2 cellular contexts compared by ENCODE assay signal in genomic region chr1:3474016-3474415, GRCh38.
TF ChIP-seq lines count a peak whose summit lies in the region.

No MANE protein-coding gene starts in this region.

TF ChIP-seq in K562, 482 proteins besides CTCF, POLR2A, EP300 and RAD21 (continued from another document and continues in another):
- no peak for TF ChIP-seq ZBTB1 (CRISPR knock-in tag; IDR thresholded peaks at IDR 0.05; ENCODE audit: borderline replicate concordance, low read depth)
- no peak for TF ChIP-seq BCL6 (CRISPR knock-in tag; IDR thresholded peaks at IDR 0.05)
- no peak for TF ChIP-seq MEIS2 (IDR thresholded peaks at IDR 0.05; ENCODE audit: partially characterized antibody)
- no peak for TF ChIP-seq ZNF551 (CRISPR knock-in tag; IDR thresholded peaks at IDR 0.05)
- TF ChIP-seq CHAMP1 (IDR thresholded peaks at IDR 0.05), result no peak
- TF ChIP-seq ZNF174 (CRISPR knock-in tag; IDR thresholded peaks at IDR 0.05), result no peak
- TF ChIP-seq ZNF586 (CRISPR knock-in tag; conservative IDR thresholded peaks at IDR 0.05), result no peak
- no peak for TF ChIP-seq FOXP4 (CRISPR knock-in tag; IDR thresholded peaks at IDR 0.05; ENCODE audit: borderline replicate concordance)
- no peak for TF ChIP-seq ZNF407 (IDR thresholded peaks at IDR 0.05; ENCODE audit: low read depth)
- no peak for TF ChIP-seq NFXL1 (CRISPR knock-in tag; IDR thresholded peaks at IDR 0.05)
- TF ChIP-seq ZNF740 (CRISPR knock-in tag; IDR thresholded peaks at IDR 0.05), result no peak
- no peak for TF ChIP-seq ZNF740 (tag; IDR thresholded peaks at IDR 0.05)

TF ChIP-seq in HEK293T, 16 proteins besides CTCF, POLR2A, EP300 and RAD21 (continued from another document):
- no peak for TF ChIP-seq FOXA1 (IDR thresholded peaks at IDR 0.05)
- TF ChIP-seq HDGF (IDR thresholded peaks at IDR 0.05; ENCODE audit: borderline replicate concordance), result no peak
- no peak for TF ChIP-seq SUZ12 (IDR thresholded peaks at IDR 0.05)
- no peak for TF ChIP-seq FOXM1 (IDR thresholded peaks at IDR 0.05; ENCODE audit: borderline replicate concordance)
- no peak for TF ChIP-seq ELF4 (IDR thresholded peaks at IDR 0.05)
- TF ChIP-seq ARNT (IDR thresholded peaks at IDR 0.05), result no peak
- no peak for TF ChIP-seq NFRKB (IDR thresholded peaks at IDR 0.05)
- no peak for TF ChIP-seq SP1 (IDR thresholded peaks at IDR 0.05)
TF ChIP-seq in HEK293T: peak in this region for 0.
